In the genomic region with DNA sequence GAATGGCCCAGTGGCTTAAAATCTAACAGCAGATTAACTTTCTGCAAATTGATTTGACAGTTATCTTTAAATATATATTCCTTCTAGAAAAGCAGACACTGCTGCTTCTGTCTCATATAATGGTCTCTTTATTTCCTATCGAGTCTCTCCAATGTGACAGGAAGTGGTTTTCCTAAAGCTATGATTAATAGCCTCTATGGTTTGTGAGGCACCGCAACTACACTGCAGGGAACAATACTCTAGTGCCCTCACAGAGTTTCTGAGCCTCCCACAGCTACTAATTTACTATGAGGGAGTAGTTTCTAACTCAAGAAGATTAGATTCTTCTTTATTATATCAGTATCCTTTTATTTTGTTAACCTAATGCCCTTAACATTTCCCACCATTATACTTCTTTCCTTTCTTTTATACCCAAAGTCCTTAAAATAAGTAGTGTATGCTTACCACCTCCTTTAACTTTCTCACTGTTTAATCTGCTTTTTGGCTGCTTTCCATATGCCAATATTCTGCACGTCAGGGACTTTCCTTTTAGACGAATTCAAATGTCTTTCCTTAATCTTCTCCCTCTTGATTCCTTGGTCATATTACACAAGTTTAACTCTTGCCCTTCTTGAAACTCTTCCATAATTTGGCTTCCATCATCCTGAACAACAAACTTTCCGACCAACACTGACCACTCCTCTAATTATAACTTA, we compare ENCODE assay signal across 9 cellular contexts. TPM values are rescaled to one million over a fixed set of nuclear protein-coding genes. Genes with fewer than 3 reads are reported as not detected.
DNase-seq lines count a peak whose midpoint lies in the region; ATAC-seq and TF ChIP-seq lines count a peak whose summit lies in the region.
"Had no signal": no experiment of that assay in that cellular context is flagged by ENCODE, and none has a peak within 500 bp of the region (broad histone marks: within the 10 kb centered on the region; RNA-seq: fewer than 3 reads in every experiment).

No MANE protein-coding gene starts in this region.

- peaks cover 12 to 18% (median 14%) of the 10 kb centered on the region in 3 donors for H3K4me1 Mint-ChIP-seq in T-cell

- H3K9me3 ChIP-seq in spleen, result peaks cover 0 to 26% (median 17%) of the 10 kb centered on the region in 8 donors

- H3K4me3 ChIP-seq in fibroblast of the aortic adventitia (ENCODE audit: low read depth, low read length) (no peak overlapping the region), spleen (no peak overlapping the region)

- DNase-seq in stimulated activated naive CD4-positive, alpha-beta T cell treated with Interleukin-2 at 50 U/mL for 16 hours (lab: John Stamatoyannopoulos, UW), result peak; percentile 18
- DNase-seq in stimulated activated naive CD4-positive, alpha-beta T cell (lab: John Stamatoyannopoulos, UW), result no peak
- DNase-seq in T-cell (no peak), fibroblast of the aortic adventitia (ENCODE audit: low read depth) (peak; percentile 39), NCI-H748 treated with DMSO at 0.1 percent for 48 hours (lab: John Stamatoyannopoulos, UW) (no peak), cerebellar cortex (ENCODE audit: low spot score) (no peak), NCI-H2107 treated with DMSO at 0.1 percent for 48 hours (lab: John Stamatoyannopoulos, UW; ENCODE audit: unreplicated experiment) (no peak), spleen (no peak)
- DNase-seq: NCI-H1105 had no signal

- peaks cover 11% of the 10 kb centered on the region for H3K36me3 Mint-ChIP-seq in T-cell

- no peak for TF ChIP-seq CTCF in fibroblast of the aortic adventitia (IDR thresholded peaks at IDR 0.05; ENCODE audit: insufficient read depth, low read length)
- no peak for TF ChIP-seq CTCF in spleen (IDR thresholded peaks at IDR 0.05 in 8 of 11, conservative IDR thresholded peaks at IDR 0.05 in 3 of 11)

- H3K27ac ChIP-seq in spleen, result no peak overlapping the region

- no peak for TF ChIP-seq POLR2A in spleen (IDR thresholded peaks at IDR 0.05)

- intact Hi-C loops in spleen (cut with DNase I; ENCODE audit: low total_unique reads), result no loop called here

- H3K27ac Mint-ChIP-seq in T-cell, result no peak overlapping the region

- H3K9me3 Mint-ChIP-seq in T-cell, result peaks cover 3 to 17% (median 8%) of the 10 kb centered on the region in 3 donors

- CTCF ChIA-PET in T-cell (lab: Charles Lee), result no interaction called here

- no peaks in the 10 kb centered on the region for H3K27me3 ChIP-seq in spleen (replicated peaks in 1 of 7)

- POLR2A ChIA-PET in T-cell (lab: Charles Lee), result no interaction called here

- WGBS in spleen, 5 donors, result 21 to 27% (median 25%) methylated on average over 5 of the region's 5 CpGs

- peak; percentile 43 to 63 (median 56) for ATAC-seq in T-cell (replicated peaks in 1 of 4)

- H3K4me1 ChIP-seq in spleen, result peaks cover 0 to 9% (median 1%) of the 10 kb centered on the region in 6 donors

- H3K36me3 ChIP-seq in spleen, result no peaks in the 10 kb centered on the region

- no peaks in the 10 kb centered on the region for H3K27me3 Mint-ChIP-seq in T-cell

- no peak overlapping the region for H3K4me3 Mint-ChIP-seq in T-cell

RNA-seq across cellular contexts. Expression of a gene that starts 23.8 kb away (rescaled TPM):
- total RNA-seq in T-cell (10 to 100 TPM; 40.2 to 76.4 (median 52.5) TPM), fibroblast of the aortic adventitia (ENCODE audit: low replicate concordance) (326 and 493 TPM in 2 replicates), spleen (10 to 100 TPM; 49.2 to 95.9 (median 75.7) TPM)
- 10 to 100 TPM in 1 of 3 donors, 1 to 10 TPM in 2; 7.4 to 11.4 (median 8.1) TPM for polyA plus RNA-seq in spleen

Comparison
In these comparisons a context has a peak if more than half of its experiments do, and no peak if none do; other contexts are left out.
1. DNase-seq: peak in stimulated activated naive CD4-positive, alpha-beta T cell treated with Interleukin-2 at 50 U/mL for 16 hours (single experiment) and fibroblast of the aortic adventitia (single experiment); none in stimulated activated naive CD4-positive, alpha-beta T cell (0 of 6), T-cell (0 of 34), NCI-H748 treated with DMSO at 0.1 percent for 48 hours (single experiment), cerebellar cortex (single experiment), NCI-H2107 treated with DMSO at 0.1 percent for 48 hours (single experiment) and spleen (single experiment).